ENCODE assay signal across 11 cellular contexts in the genomic region with DNA sequence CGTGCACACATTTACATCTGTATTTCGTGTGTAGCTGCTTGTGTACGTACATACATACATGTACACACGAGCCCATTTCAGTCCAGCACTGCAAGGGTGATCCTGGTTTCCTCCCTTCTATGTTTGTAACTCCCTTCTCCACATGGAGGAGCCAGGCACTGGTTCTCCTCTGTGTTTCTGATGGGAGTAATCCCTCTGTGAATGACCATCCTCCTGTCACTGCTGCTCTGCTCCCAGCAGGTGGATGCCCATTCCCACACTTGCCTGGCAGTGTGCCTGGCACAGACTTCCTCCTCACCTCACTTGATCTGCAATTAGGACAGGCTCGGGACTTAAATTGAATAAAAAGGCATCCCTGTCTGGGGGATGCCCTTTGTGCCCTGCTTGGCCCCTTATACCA. TPM values are rescaled to one million over a fixed set of nuclear protein-coding genes. Genes with fewer than 3 reads are reported as not detected.
DNase-seq lines count a peak whose midpoint lies in the region; ATAC-seq and TF ChIP-seq lines count a peak whose summit lies in the region.
"Had no signal": no experiment of that assay in that cellular context is flagged by ENCODE, and none has a peak within 500 bp of the region (broad histone marks: within the 10 kb centered on the region; RNA-seq: fewer than 3 reads in every experiment).

No MANE protein-coding gene starts in this region.

- peaks cover 9% of the 10 kb centered on the region for H3K36me3 Mint-ChIP-seq in activated naive CD4-positive, alpha-beta T cell treated with anti-CD3 and anti-CD28 coated beads for 36 hours (ENCODE audit: low read depth)
- H3K36me3 Mint-ChIP-seq in activated CD8-positive, alpha-beta T cell treated with anti-CD3 and anti-CD28 coated beads for 36 hours (ENCODE audit: low read depth) = peaks cover 6% of the 10 kb centered on the region

- TF ChIP-seq EP300 in transverse colon (IDR thresholded peaks at IDR 0.05; ENCODE audit: low read depth) = no peak

- H3K4me1 Mint-ChIP-seq in activated naive CD4-positive, alpha-beta T cell treated with anti-CD3 and anti-CD28 coated beads for 36 hours (ENCODE audit: low read depth) = peaks cover 11% of the 10 kb centered on the region
- H3K4me1 Mint-ChIP-seq in activated CD8-positive, alpha-beta T cell treated with anti-CD3 and anti-CD28 coated beads for 36 hours (ENCODE audit: low read depth) = peaks cover 10% of the 10 kb centered on the region

- H3K9me3 ChIP-seq in upper lobe of right lung = no peaks in the 10 kb centered on the region
- H3K9me3 ChIP-seq in body of pancreas = no peaks in the 10 kb centered on the region
- no peaks in the 10 kb centered on the region for H3K9me3 ChIP-seq in transverse colon

- H3K9me3 Mint-ChIP-seq in activated naive CD4-positive, alpha-beta T cell treated with anti-CD3 and anti-CD28 coated beads for 36 hours = no peaks in the 10 kb centered on the region
- no peaks in the 10 kb centered on the region for H3K9me3 Mint-ChIP-seq in activated CD8-positive, alpha-beta T cell treated with anti-CD3 and anti-CD28 coated beads for 36 hours

- no peaks in the 10 kb centered on the region for H3K27me3 Mint-ChIP-seq in activated naive CD4-positive, alpha-beta T cell treated with anti-CD3 and anti-CD28 coated beads for 36 hours (ENCODE audit: low read depth)
- no peaks in the 10 kb centered on the region for H3K27me3 Mint-ChIP-seq in activated CD8-positive, alpha-beta T cell treated with anti-CD3 and anti-CD28 coated beads for 36 hours

- CTCF ChIA-PET in activated naive CD4-positive, alpha-beta T cell treated with anti-CD3 and anti-CD28 coated beads for 36 hours (lab: Charles Lee) = no interaction called here
- CTCF ChIA-PET in activated CD8-positive, alpha-beta T cell treated with anti-CD3 and anti-CD28 coated beads for 36 hours (lab: Charles Lee) = interaction anchor here (1.3 kb wide), 1 partner anchor 17 kb away, joined by 4 read pairs; no protein-coding TSS in a partner anchor

- intact Hi-C loops in activated naive CD4-positive, alpha-beta T cell treated with anti-CD3 and anti-CD28 coated beads for 36 hours (cut with micrococcal nuclease) = no loop called here
- intact Hi-C loops in activated CD8-positive, alpha-beta T cell treated with anti-CD3 and anti-CD28 coated beads for 36 hours (cut with micrococcal nuclease) = no loop called here
- intact Hi-C loops in upper lobe of right lung (cut with DNase I) = no loop called here
- intact Hi-C loops in body of pancreas (cut with DNase I) = no loop called here
- intact Hi-C loops in transverse colon (cut with DNase I; ENCODE audit: low total_unique reads) = no loop called here

- TF ChIP-seq POLR2A in body of pancreas (IDR thresholded peaks at IDR 0.05) (no peak), transverse colon (IDR thresholded peaks at IDR 0.05) (no peak)

- TF ChIP-seq CTCF in activated CD8-positive, alpha-beta T cell treated with anti-CD3 and anti-CD28 coated beads for 36 hours (IDR thresholded peaks at IDR 0.05) = no peak
- TF ChIP-seq CTCF in upper lobe of right lung (IDR thresholded peaks at IDR 0.05) (no peak), body of pancreas (IDR thresholded peaks at IDR 0.05) (no peak), transverse colon (IDR thresholded peaks at IDR 0.05) (no peak)

- H3K4me3 Mint-ChIP-seq in activated naive CD4-positive, alpha-beta T cell treated with anti-CD3 and anti-CD28 coated beads for 36 hours = no peak overlapping the region
- H3K4me3 Mint-ChIP-seq in activated CD8-positive, alpha-beta T cell treated with anti-CD3 and anti-CD28 coated beads for 36 hours = no peak overlapping the region

- WGBS in body of pancreas, 2 donors = 80% methylated on average over 5 of the region's 5 CpGs
- 85 to 100% methylated on average over 3 to 5 of the region's 5 CpGs for WGBS in transverse colon (ENCODE audit: low coverage in 1 of 2), 2 donors

- H3K27ac Mint-ChIP-seq in activated naive CD4-positive, alpha-beta T cell treated with anti-CD3 and anti-CD28 coated beads for 36 hours = peak overlapping the region; percentile 56
- peak overlapping the region; percentile 21 for H3K27ac Mint-ChIP-seq in activated CD8-positive, alpha-beta T cell treated with anti-CD3 and anti-CD28 coated beads for 36 hours

- H3K4me3 ChIP-seq in upper lobe of right lung (no peak overlapping the region), body of pancreas (no peak overlapping the region), transverse colon (no peak overlapping the region)

- H3K4me1 ChIP-seq in upper lobe of right lung (peaks cover 22% of the 10 kb centered on the region), body of pancreas (peaks cover 26% of the 10 kb centered on the region), transverse colon (peaks cover 14 to 23% (median 17%) of the 10 kb centered on the region in 4 donors)

- POLR2A ChIA-PET in activated CD8-positive, alpha-beta T cell treated with anti-CD3 and anti-CD28 coated beads for 36 hours (lab: Charles Lee) = interaction anchor here (0.6 to 1.2 kb wide), 2 partner anchors 9 to 111 kb away, joined by 3 read pairs; no protein-coding TSS in a partner anchor

- ATAC-seq in activated CD8-positive, alpha-beta T cell treated with anti-CD3 and anti-CD28 coated beads for 36 hours = no peak
- ATAC-seq in upper lobe of right lung (peak; percentile 4), body of pancreas (no peak)

- DNase-seq in activated naive CD4-positive, alpha-beta T cell treated with anti-CD3 and anti-CD28 coated beads for 36 hours = no peak
- no peak for DNase-seq in activated naive CD4-positive, alpha-beta T cell treated with Interleukin-2 at 50 U/mL for 16 hours
- no peak for DNase-seq in activated CD8-positive, alpha-beta T cell treated with anti-CD3 and anti-CD28 coated beads for 36 hours
- DNase-seq in islet precursor cell = peak; percentile 27
- no peak for DNase-seq in upper lobe of right lung
- no peak for DNase-seq in body of pancreas
- DNase-seq in transverse colon = no peak
- no peak for DNase-seq in stimulated activated CD4-positive, alpha-beta T cell treated with anti-CD3 and anti-CD28 coated beads, Interleukin-12 subunit alpha, Interleukin-12 subunit beta, amount 100 ng/mL, for 4 hours
- DNase-seq: NCI-H1417 treated with DMSO at 0.1 percent for 48 hours, occipital lobe, SHP77 treated with DMSO at 0.1 percent for 48 hours had no signal

- H3K27ac ChIP-seq in upper lobe of right lung (no peak overlapping the region), body of pancreas (no peak overlapping the region), transverse colon (no peak overlapping the region)

- H3K27me3 ChIP-seq in upper lobe of right lung (no peaks in the 10 kb centered on the region), body of pancreas (no peaks in the 10 kb centered on the region), transverse colon (no peaks in the 10 kb centered on the region)

- H3K36me3 ChIP-seq in upper lobe of right lung (peaks cover 26% of the 10 kb centered on the region), body of pancreas (replicated peaks in 1 of 2; ENCODE audit: insufficient read depth in 1 of 2, low read depth in 2 of 2) (no peaks in the 10 kb centered on the region), transverse colon (peaks cover 0 to 4% (median 0%) of the 10 kb centered on the region in 4 donors)

- in situ Hi-C loops in transverse colon (cut with MboI; ENCODE audit: low pct_ligation_motif_present in 1 of 4, low pct_unique_long_range_greater_than_20kb in 1 of 4, low sequenced_read_pairs in 3 of 4) = loop anchor here in 1 of 4 donors (25.0 kb wide), 1 partner anchor 213 kb away; the partner anchor contains the start of gene DNMT3L

RNA-seq across cellular contexts. Expression of gene TRAPPC10, which starts 37.1 kb away (rescaled TPM):
- total RNA-seq in activated naive CD4-positive, alpha-beta T cell treated with anti-CD3 and anti-CD28 coated beads for 36 hours = 10 to 100 TPM; 37.1 to 38.6 TPM
- 10 to 100 TPM; 44.1 to 45.4 TPM for total RNA-seq in activated CD8-positive, alpha-beta T cell treated with anti-CD3 and anti-CD28 coated beads for 36 hours
- 42.6 TPM for total RNA-seq in upper lobe of right lung
- 10 to 100 TPM; 10.9 to 26.4 TPM for total RNA-seq in body of pancreas
- 10 to 100 TPM; 71.0 to 81.5 (median 79.8) TPM for total RNA-seq in transverse colon

RNA-seq across cellular contexts. Expression of gene PWP2, which starts 58.0 kb away (rescaled TPM):
- total RNA-seq in activated naive CD4-positive, alpha-beta T cell treated with anti-CD3 and anti-CD28 coated beads for 36 hours = 10 to 100 TPM; 29.6 to 30.9 TPM
- 10 to 100 TPM in 1 of 2 experiments, 1 to 10 TPM in 1; 9.3 to 10.1 TPM for total RNA-seq in activated CD8-positive, alpha-beta T cell treated with anti-CD3 and anti-CD28 coated beads for 36 hours
- total RNA-seq in upper lobe of right lung = 9.9 TPM
- 10 to 100 TPM in 1 of 2 donors, 1 to 10 TPM in 1; 6.5 to 14.5 TPM for total RNA-seq in body of pancreas
- total RNA-seq in transverse colon = 10 to 100 TPM in 3 of 4 donors, not detected in 1; 11.9 to 19.9 (median 12.1) TPM
